30 cellular contexts compared by ENCODE assay signal in the genomic region with DNA sequence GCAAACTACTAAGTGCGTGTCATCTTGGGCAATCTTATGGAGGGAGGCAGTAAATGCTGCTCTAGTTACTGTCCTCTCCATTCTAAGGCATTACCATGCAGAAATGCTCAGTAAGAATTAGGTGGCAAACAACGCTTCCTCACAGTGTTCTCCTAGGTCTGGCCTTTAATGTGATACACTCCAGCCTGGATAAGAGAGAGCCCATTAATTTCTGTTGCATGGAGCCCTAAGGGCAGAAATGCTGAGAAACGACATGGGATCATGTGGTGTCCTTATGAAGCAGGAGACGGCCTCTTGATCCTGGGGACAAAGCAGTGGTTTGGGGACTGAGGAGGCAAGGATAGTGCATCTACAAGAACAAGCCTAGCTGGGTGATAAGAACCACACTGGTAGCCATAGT.
"Had no signal": no experiment of that assay in that cellular context is flagged by ENCODE, and none has a peak within 500 bp of the region (broad histone marks: within the 10 kb centered on the region; RNA-seq: fewer than 3 reads in every experiment).

No MANE protein-coding gene starts in this region.

- H3K27ac ChIP-seq: adrenal gland, body of pancreas, esophagus muscularis mucosa, foreskin keratinocyte, gastroesophageal sphincter, heart right ventricle had no signal

- H3K4me3 ChIP-seq: adrenal gland, body of pancreas, esophagus muscularis mucosa, gastroesophageal sphincter, heart right ventricle had no signal

- ATAC-seq: activated CD4-positive, alpha-beta T cell treated with anti-CD3 and anti-CD28 coated beads for 36 hours; activated CD8-positive, alpha-beta memory T cell treated with anti-CD3 and anti-CD28 coated beads, Interleukin-2, amount 10 ng/mL, durations not matched to agents 7 days and 5 days; activated CD8-positive, alpha-beta T cell treated with anti-CD3 and anti-CD28 coated beads, Interleukin-2, amount 10 ng/mL, durations not matched to agents 7 days and 5 days; activated naive CD8-positive, alpha-beta T cell treated with anti-CD3 and anti-CD28 coated beads, Interleukin-2, amount 50 U/mL, for 24 hours; body of pancreas; effector memory CD8-positive, alpha-beta T cell; foreskin keratinocyte; gastroesophageal sphincter; heart right ventricle; T-helper 17 cell had no signal

- DNase-seq: activated CD4-positive, alpha-beta memory T cell treated with anti-CD3 and anti-CD28 coated beads for 36 hours; activated CD4-positive, alpha-beta T cell treated with anti-CD3 and anti-CD28 coated beads for 36 hours; activated CD4-positive, alpha-beta T cell treated with anti-CD3 and anti-CD28 coated beads, Interleukin-2, amount 10 ng/mL, durations not matched to agents 24 days and 14 days; activated CD4-positive, CD25-positive, alpha-beta regulatory T cell; activated CD4-positive, CD25-positive, alpha-beta regulatory T cell treated with anti-CD3 and anti-CD28 coated beads, Interleukin-2, amount 50 U/mL, for 72 hours; activated CD8-positive, alpha-beta memory T cell treated with anti-CD3 and anti-CD28 coated beads, Interleukin-2, amount 10 ng/mL, durations not matched to agents 7 days and 5 days; activated CD8-positive, alpha-beta memory T cell treated with anti-CD3 and anti-CD28 coated beads, Interleukin-2, amount 50 U/mL, for 4 hours; activated CD8-positive, alpha-beta T cell treated with anti-CD3 and anti-CD28 coated beads, Interleukin-2, amount 10 ng/mL, durations not matched to agents 7 days and 5 days; activated effector memory CD4-positive, alpha-beta T cell treated with anti-CD3 and anti-CD28 coated beads, Interleukin-2, amount 50 U/mL, for 16 hours; activated naive CD4-positive, alpha-beta T cell treated with anti-CD3 and anti-CD28 coated beads for 36 hours; activated naive CD8-positive, alpha-beta T cell treated with anti-CD3 and anti-CD28 coated beads for 36 hours; activated naive CD8-positive, alpha-beta T cell treated with anti-CD3 and anti-CD28 coated beads, Interleukin-2, amount 50 U/mL, for 24 hours; activated T-cell treated with anti-CD3 and anti-CD28 coated beads, Interleukin-2, amount 50 U/mL, for 1 hour; activated T-cell treated with anti-CD3 and anti-CD28 coated beads, Interleukin-2, amount 50 U/mL, for 48 hours; adrenal gland; amygdala; aorta; body of pancreas; caudate nucleus; cortex of kidney; dermis blood vessel endothelial cell; effector CD4-positive, alpha-beta T cell; effector memory CD8-positive, alpha-beta T cell; erythroblast; foreskin keratinocyte; heart right ventricle; T-helper 17 cell; T1000 had no signal

- H3K36me3 ChIP-seq: adrenal gland had no signal

- H3K4me1 ChIP-seq: body of pancreas, foreskin keratinocyte had no signal

- H3K9me3 ChIP-seq: adrenal gland, body of pancreas, esophagus muscularis mucosa had no signal
